ENCODE assay signal across 8 cellular contexts in the genomic region with DNA sequence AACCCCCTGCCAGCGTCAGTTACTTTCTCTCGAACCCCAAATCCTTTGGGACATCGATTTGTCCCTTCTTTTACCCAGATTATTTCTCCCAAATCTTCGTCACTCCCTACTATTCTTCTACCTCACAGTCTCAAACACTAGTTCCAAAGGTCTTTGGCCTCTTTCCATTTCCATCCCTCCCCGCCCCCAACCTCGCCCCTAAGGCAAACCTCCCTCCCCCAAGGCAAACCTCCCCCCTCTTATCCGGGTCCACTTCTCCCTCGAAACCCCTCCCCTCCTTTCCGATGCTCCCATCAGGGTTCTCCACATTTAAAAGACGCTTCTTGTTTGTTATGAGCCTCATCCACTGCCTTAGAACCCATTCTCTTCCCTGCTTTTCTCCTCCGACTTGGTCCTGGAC. TPM values are rescaled to one million over a fixed set of nuclear protein-coding genes. Genes with fewer than 3 reads are reported as not detected.
DNase-seq lines count a peak whose midpoint lies in the region; ATAC-seq and TF ChIP-seq lines count a peak whose summit lies in the region.

No MANE protein-coding gene starts in this region.

- H3K4me3 ChIP-seq in BLaER1 (peak overlapping the region; percentile 93), NT2/D1 (ENCODE audit: insufficient read length, low read depth) (peak overlapping the region; percentile 98)

- no peak for DNase-seq in NT2/D1 (ENCODE audit: low read depth, low spot score)
- no peak for DNase-seq in effector memory CD8-positive, alpha-beta T cell
- no peak for DNase-seq in naive B cell
- no peak for DNase-seq in GM13976 (ENCODE audit: low spot score)
- DNase-seq in KBM-7 = no peak

- TF ChIP-seq CTCF in GM13976 (IDR thresholded peaks at IDR 0.05; ENCODE audit: borderline replicate concordance, control extremely low read depth, extremely low read depth, insufficient read depth, missing control alignments) = no peak

- peak overlapping the region; percentile 99 for H3K27ac Mint-ChIP-seq in effector memory CD8-positive, alpha-beta T cell
- peak overlapping the region; percentile 78 to 98 (median 98) for H3K27ac Mint-ChIP-seq in naive B cell

- in situ Hi-C loops in GM13976 (cut with MboI; ENCODE audit: low sequenced_read_pairs, unreplicated experiment) = no loop called here
- in situ Hi-C loops in KBM-7 (cut with MboI; ENCODE audit: low pct_unique_long_range_greater_than_20kb, low sequenced_read_pairs) = no loop called here

- peak overlapping the region; percentile 87 to 95 for H3K4me3 Mint-ChIP-seq in effector memory CD8-positive, alpha-beta T cell
- peak overlapping the region; percentile 84 to 99 (median 98) for H3K4me3 Mint-ChIP-seq in naive B cell

- H3K9me3 ChIP-seq in BLaER1 = no peaks in the 10 kb centered on the region
- no peaks in the 10 kb centered on the region for H3K9me3 ChIP-seq in NT2/D1 (ENCODE audit: insufficient read depth, low read length)

- H3K36me3 Mint-ChIP-seq in effector memory CD8-positive, alpha-beta T cell (ENCODE audit: insufficient read depth) = peaks cover 61% of the 10 kb centered on the region
- H3K36me3 Mint-ChIP-seq in naive B cell = peaks cover 4 to 16% of the 10 kb centered on the region in 2 donors

- H3K4me2 ChIP-seq in BLaER1 = peak overlapping the region; percentile 95

- H3K4me1 ChIP-seq in BLaER1 (peaks cover 45% of the 10 kb centered on the region), NT2/D1 (ENCODE audit: insufficient read depth, insufficient read length) (no peaks in the 10 kb centered on the region)

- H3K27me3 ChIP-seq in BLaER1 (no peaks in the 10 kb centered on the region), NT2/D1 (ENCODE audit: insufficient read depth, insufficient read length) (no peaks in the 10 kb centered on the region)

- H3K27ac ChIP-seq in BLaER1 = peak overlapping the region; percentile 87

- H3K36me3 ChIP-seq in BLaER1 = peaks cover 50% of the 10 kb centered on the region
- H3K36me3 ChIP-seq in NT2/D1 (ENCODE audit: insufficient read depth, insufficient read length, low read length) = peaks cover 70% of the 10 kb centered on the region

- peaks cover 44% of the 10 kb centered on the region for H4K20me1 ChIP-seq in BLaER1

- H3K9ac ChIP-seq in BLaER1 = peak overlapping the region; percentile 95
- H3K9ac ChIP-seq in NT2/D1 (ENCODE audit: insufficient read length, low read depth) = peak overlapping the region; percentile 96

- peaks cover 44 to 63% of the 10 kb centered on the region in 2 donors for H3K4me1 Mint-ChIP-seq in effector memory CD8-positive, alpha-beta T cell (ENCODE audit: low read depth in 2 of 2)
- H3K4me1 Mint-ChIP-seq in naive B cell = peaks cover 36 to 65% (median 51%) of the 10 kb centered on the region in 3 donors

- ATAC-seq in effector memory CD8-positive, alpha-beta T cell (replicated peaks) = no peak
- ATAC-seq in naive B cell (ENCODE audit: low read depth in 2 of 2) = no peak
- no peak for ATAC-seq in activated CD4-positive, CD25-positive, alpha-beta regulatory T cell treated with anti-CD3 and anti-CD28 coated beads, Interleukin-2, amount 50 U/mL, for 24 hours
- no peak for ATAC-seq in HG02870 (IDR thresholded peaks at IDR 0.05; ENCODE audit: unreplicated experiment)

- no peaks in the 10 kb centered on the region for H3K27me3 Mint-ChIP-seq in effector memory CD8-positive, alpha-beta T cell
- H3K27me3 Mint-ChIP-seq in naive B cell = no peaks in the 10 kb centered on the region

- no peaks in the 10 kb centered on the region for H3K9me3 Mint-ChIP-seq in effector memory CD8-positive, alpha-beta T cell
- no peaks in the 10 kb centered on the region for H3K9me3 Mint-ChIP-seq in naive B cell

RNA-seq across cellular contexts. Expression of a gene that starts 0.6 kb away (rescaled TPM):
- polyA plus RNA-seq in naive B cell (ENCODE audit: low read depth in 6 of 6) = 1 to 10 TPM; 3.8 to 9.4 (median 6.8) TPM

RNA-seq across cellular contexts. Expression of a gene that starts 0.6 kb away (rescaled TPM):
- polyA plus RNA-seq in naive B cell (ENCODE audit: low read depth in 6 of 6) = 10 to 100 TPM; 15.1 to 25.1 (median 17.0) TPM
